In genomic region chr1:212959266-212960220, GRCh38 we compare ENCODE assay signal across 12 cellular contexts. TPM values are rescaled to one million over a fixed set of nuclear protein-coding genes. Genes with fewer than 3 reads are reported as not detected.
A peak's percentile ranks its signal among the peaks of the same experiment; 100 is the strongest.
DNase-seq lines count a peak whose midpoint lies in the region; ATAC-seq and TF ChIP-seq lines count a peak whose summit lies in the region.
"Had no signal": no experiment of that assay in that cellular context is flagged by ENCODE, and none has a peak within 500 bp of the region (broad histone marks: within the 10 kb centered on the region; RNA-seq: fewer than 3 reads in every experiment).

No MANE protein-coding gene starts in this region.

- H2BK15ac ChIP-seq in H9 (ENCODE audit: low read depth, low read length) = no peak overlapping the region

- H2BK20ac ChIP-seq in H9 (ENCODE audit: low read depth, low read length, poor library complexity, severe bottlenecking) = no peak overlapping the region

- H3K36me3 Mint-ChIP-seq in H9 (ENCODE audit: insufficient read depth in 1 of 3, low read depth in 3 of 3) = peaks cover 78 to 96% (median 84%) of the 10 kb centered on the region in 3 experiments

- H3K4me1 ChIP-seq in H9 (ENCODE audit: insufficient read depth, low read length) (peaks cover 3% of the 10 kb centered on the region; the same call in 1 of the 2 replicates), A673 (ENCODE audit: insufficient read depth, low read length, poor library complexity, severe bottlenecking) (no peaks in the 10 kb centered on the region)
- H3K4me1 ChIP-seq: heart right ventricle had no signal

- no peaks in the 10 kb centered on the region for H3K27me3 ChIP-seq in H9 (ENCODE audit: insufficient read depth, low read length)
- H3K27me3 ChIP-seq in A673 (replicated peaks; ENCODE audit: insufficient read depth, low read depth, low read length, poor library complexity) = no peaks in the 10 kb centered on the region

- TF ChIP-seq CTCF in H9 (conservative IDR thresholded peaks at IDR 0.05) (no peak), A673 (conservative IDR thresholded peaks at IDR 0.05; ENCODE audit: low read depth, low read length) (no peak)

- no peaks in the 10 kb centered on the region for H3K9me3 ChIP-seq in H9 (ENCODE audit: control insufficient read depth, low read depth, low read length)
- H3K9me3 ChIP-seq in A673 (ENCODE audit: low read depth, low read length, poor library complexity, severe bottlenecking) = no peaks in the 10 kb centered on the region
- H3K9me3 ChIP-seq: heart right ventricle had no signal

- no peak overlapping the region for H3K14ac ChIP-seq in H9 (ENCODE audit: insufficient read depth, low read length)

- no peaks in the 10 kb centered on the region for H3K9me3 Mint-ChIP-seq in H9
- H3K9me3 Mint-ChIP-seq: activated T-helper 1 cell treated with anti-CD3 and anti-CD28 coated beads, Interleukin-12 subunit alpha, Interleukin-12 subunit beta, Interleukin-2, Interleukin-4 antibody, amounts not matched to agents 30 ng/mL and 10 ng/mL and 1 ng/mL, durations not matched to agents 14 hours and 24 hours and 36 hours had no signal

- no peak for DNase-seq in H9
- DNase-seq in retina = peak; percentile 85
- DNase-seq in A673 (ENCODE audit: low spot score) = no peak
- DNase-seq in activated CD4-positive, alpha-beta T cell treated with anti-CD3 and anti-CD28 coated beads, Interleukin-2, amount 50 U/mL, for 4 hours = no peak
- no peak for DNase-seq in inferior parietal cortex (ENCODE audit: extremely low spot score)
- DNase-seq: cortex of kidney, heart right ventricle, NCI-H524 treated with DMSO at 0.1 percent for 48 hours, nucleus accumbens had no signal

- intact Hi-C loops in A673 (cut with micrococcal nuclease; ENCODE audit: unreplicated experiment) = no loop called here

- H3K4me3 Mint-ChIP-seq in H9 = no peak overlapping the region
- H3K4me3 Mint-ChIP-seq: activated T-helper 1 cell treated with anti-CD3 and anti-CD28 coated beads, Interleukin-12 subunit alpha, Interleukin-12 subunit beta, Interleukin-2, Interleukin-4 antibody, amounts not matched to agents 30 ng/mL and 10 ng/mL and 1 ng/mL, durations not matched to agents 14 hours and 24 hours and 36 hours had no signal

- no peak overlapping the region for H2BK120ac ChIP-seq in H9 (ENCODE audit: low read depth, low read length, poor library complexity, severe bottlenecking)

- H3K56ac ChIP-seq in H9 (ENCODE audit: insufficient read length, low read depth, low read length) = no peak overlapping the region

- H2AFZ ChIP-seq in H9 (ENCODE audit: low read length) = no peak overlapping the region

- peaks cover 23 to 39% of the 10 kb centered on the region in 2 experiments for H3K4me1 Mint-ChIP-seq in H9

- WGBS in H9 (ENCODE audit: extremely low coverage, insufficient read length, low lambda C conversion rate) = no CpG with 5 or more reads among the region's 18 CpGs

- no peaks in the 10 kb centered on the region; the same call in 1 of the 2 replicates for H3K79me2 ChIP-seq in H9 (ENCODE audit: insufficient read depth, low read length)

- H2BK5ac ChIP-seq in H9 (ENCODE audit: insufficient read length, low read length) = no peak overlapping the region

- no TSS peak for BruUV-seq in A673 (replicated peaks; lab: Mats Ljungman, UMichigan)

- H3K23me2 ChIP-seq in H9 (ENCODE audit: insufficient read length, low read depth, low read length, poor library complexity, severe bottlenecking) = no peaks in the 10 kb centered on the region

- CTCF ChIA-PET in A673 (lab: Charles Lee) = no interaction called here

- H3K27ac Mint-ChIP-seq in H9 = peak overlapping the region; percentile 6 to 80 (median 74); a peak in 6 of 7 replicates
- H3K27ac Mint-ChIP-seq: activated T-helper 1 cell treated with anti-CD3 and anti-CD28 coated beads, Interleukin-12 subunit alpha, Interleukin-12 subunit beta, Interleukin-2, Interleukin-4 antibody, amounts not matched to agents 30 ng/mL and 10 ng/mL and 1 ng/mL, durations not matched to agents 14 hours and 24 hours and 36 hours had no signal

- H3K4me2 ChIP-seq in H9 (ENCODE audit: insufficient read depth, insufficient read length, low read length) = no peak overlapping the region

- H3K23ac ChIP-seq in H9 (ENCODE audit: insufficient read length, low read depth, low read length) = no peak overlapping the region

- POLR2A ChIA-PET in A673 (lab: Charles Lee; ENCODE audit: low non-redundant PET) = no interaction called here

- H4K5ac ChIP-seq in H9 (ENCODE audit: insufficient read length, low read depth, low read length) = no peak overlapping the region

- H3K27ac ChIP-seq in H9 (ENCODE audit: insufficient read length, low read depth, low read length) = no peak overlapping the region
- H3K27ac ChIP-seq in A673 (ENCODE audit: low read depth, low read length, poor library complexity, severe bottlenecking) = no peak overlapping the region
- H3K27ac ChIP-seq: heart right ventricle had no signal

- H3K4ac ChIP-seq in H9 (ENCODE audit: low read depth, low read length) = no peak overlapping the region

- H3K18ac ChIP-seq in H9 (ENCODE audit: insufficient read length, low read depth, low read length) = no peak overlapping the region

- no peak overlapping the region for H3K9ac ChIP-seq in H9 (ENCODE audit: extremely low read depth, insufficient read length, low read length)

- H2BK12ac ChIP-seq in H9 (ENCODE audit: insufficient read length, low read depth, low read length) = no peak overlapping the region

- H2AK5ac ChIP-seq in H9 (ENCODE audit: insufficient read length, low read length) = no peak overlapping the region

- no peak overlapping the region for H4K8ac ChIP-seq in H9 (replicated peaks; ENCODE audit: insufficient read length, low read depth, low read length)

- H3T11ph ChIP-seq in H9 (ENCODE audit: low read length) = no peak overlapping the region

- no peak overlapping the region for H3K4me3 ChIP-seq in A673 (ENCODE audit: low read depth, low read length, poor library complexity, severe bottlenecking)
- H3K4me3 ChIP-seq: heart right ventricle had no signal

- H3K36me3 ChIP-seq in A673 (ENCODE audit: insufficient read depth, low read length, poor library complexity, severe bottlenecking) = no peaks in the 10 kb centered on the region
- H3K36me3 ChIP-seq: heart right ventricle had no signal

- no peak overlapping the region for H4K91ac ChIP-seq in H9 (ENCODE audit: insufficient read length, low read depth, low read length)

- H3K27me3 Mint-ChIP-seq in H9 (ENCODE audit: low read depth) = no peaks in the 10 kb centered on the region

- peak; percentile 83 for ATAC-seq in GM19035 (IDR thresholded peaks at IDR 0.05; ENCODE audit: unreplicated experiment)
- peak; percentile 59 for ATAC-seq in HG03457 (IDR thresholded peaks at IDR 0.05; ENCODE audit: unreplicated experiment)

- H3K79me1 ChIP-seq in H9 (ENCODE audit: insufficient read depth, low read depth, low read length, poor library complexity, severe bottlenecking) = no peaks in the 10 kb centered on the region

- H4K20me1 ChIP-seq in H9 (ENCODE audit: control insufficient read depth, insufficient read depth, insufficient read length) = peaks cover 2% of the 10 kb centered on the region

RNA-seq across cellular contexts. Expression of gene VASH2, which starts 9.2 kb away (rescaled TPM):
- 76.1 and 79.5 TPM in 2 replicates for total RNA-seq in H9 (2021)
- 2.7 and 4.3 TPM in 2 replicates for total RNA-seq in A673 (2021)

RNA-seq across cellular contexts. Expression of gene ANGEL2, which starts 56.1 kb away (rescaled TPM):
- total RNA-seq in H9 (2021) (42.4 and 47.8 TPM in 2 replicates), A673 (2021) (32.5 and 36.3 TPM in 2 replicates)

Comparison
In these comparisons a context has a peak if more than half of its experiments do, and no peak if none do; other contexts are left out.
1. RNA of gene VASH2, which starts 9.2 kb away (total RNA-seq): 76.1 to 79.5 TPM in H9; 2.7 to 4.3 TPM in A673; every median in the first group is over 10 times any median in the second.